12 cellular contexts compared by ENCODE assay signal in the genomic region with DNA sequence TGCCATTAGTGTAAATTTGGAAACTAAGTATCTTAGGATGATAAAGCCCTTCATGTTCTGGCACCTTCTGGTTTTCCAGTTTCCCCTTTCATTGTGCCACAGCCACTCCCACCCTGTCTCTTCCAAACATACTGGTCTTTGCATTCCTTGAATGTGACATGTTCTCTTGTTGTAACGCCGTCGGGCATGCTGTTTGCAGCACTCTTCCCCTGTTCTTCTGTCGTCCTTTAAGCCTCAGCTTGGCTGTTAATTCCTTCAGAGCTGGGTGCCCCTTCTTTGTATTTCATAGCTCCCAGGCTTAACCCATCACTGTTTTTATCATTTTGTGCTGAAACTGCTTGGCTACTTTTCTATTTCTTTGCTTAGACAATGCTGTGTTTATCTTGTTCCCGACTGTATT.
DNase-seq lines count a peak whose midpoint lies in the region; ATAC-seq and TF ChIP-seq lines count a peak whose summit lies in the region.
"Had no signal": no experiment of that assay in that cellular context is flagged by ENCODE, and none has a peak within 500 bp of the region (broad histone marks: within the 10 kb centered on the region; RNA-seq: fewer than 3 reads in every experiment).

No MANE protein-coding gene starts in this region.

- H3K23ac ChIP-seq in mesendoderm (ENCODE audit: low read length) = no peak overlapping the region

- H3K79me2 ChIP-seq in mesendoderm (ENCODE audit: control insufficient read depth, insufficient read depth, low read length) = no peaks in the 10 kb centered on the region

- no peak overlapping the region for H3K27ac Mint-ChIP-seq in chondrocyte (ENCODE audit: unreplicated experiment)
- H3K27ac Mint-ChIP-seq: type B pancreatic cell had no signal

- no peak overlapping the region for H4K8ac ChIP-seq in mesendoderm (ENCODE audit: low read depth, low read length)

- no peak overlapping the region for H2BK120ac ChIP-seq in mesendoderm (ENCODE audit: low read depth, low read length)

- H3K36me3 Mint-ChIP-seq in chondrocyte (ENCODE audit: low read depth) = no peaks in the 10 kb centered on the region
- H3K36me3 Mint-ChIP-seq: type B pancreatic cell had no signal

- no peak for ATAC-seq in GM21825 (IDR thresholded peaks at IDR 0.05; ENCODE audit: unreplicated experiment)

- H3K4me3 Mint-ChIP-seq in chondrocyte (ENCODE audit: unreplicated experiment) = peak overlapping the region; percentile 38
- H3K4me3 Mint-ChIP-seq: type B pancreatic cell had no signal

- no peaks in the 10 kb centered on the region for H3K27me3 Mint-ChIP-seq in chondrocyte (ENCODE audit: low read depth)

- H3K18ac ChIP-seq in mesendoderm (ENCODE audit: low read length) = no peak overlapping the region

- H3K27me3 ChIP-seq in mesendoderm (ENCODE audit: insufficient read depth, low read length, poor library complexity) = no peaks in the 10 kb centered on the region

- TF ChIP-seq CTCF in LNCaP clone FGC (IDR thresholded peaks at IDR 0.05; ENCODE audit: control insufficient read depth, extremely low read depth, insufficient read depth) (no peak), chondrocyte (IDR thresholded peaks at IDR 0.05) (no peak)

- no peak overlapping the region for H4K5ac ChIP-seq in mesendoderm (ENCODE audit: low read length)

- H3K9me3 Mint-ChIP-seq in chondrocyte (ENCODE audit: low read depth) = no peaks in the 10 kb centered on the region
- H3K9me3 Mint-ChIP-seq: type B pancreatic cell had no signal

- H3K27ac ChIP-seq in mesendoderm (ENCODE audit: low read depth, low read length) = no peak overlapping the region
- H3K27ac ChIP-seq: WERI-Rb-1 had no signal

- H2BK5ac ChIP-seq in mesendoderm (ENCODE audit: low read length) = no peak overlapping the region

- no peaks in the 10 kb centered on the region for H3K4me1 ChIP-seq in mesendoderm (ENCODE audit: control insufficient read depth, low read depth, low read length)

- no CpG with 5 or more reads among the region's 5 CpGs for WGBS in mesendoderm (ENCODE audit: extremely low coverage, insufficient coverage, low lambda C conversion rate)

- no peaks in the 10 kb centered on the region for H3K36me3 ChIP-seq in mesendoderm (ENCODE audit: control insufficient read depth, insufficient read depth, low read length)
- H3K36me3 ChIP-seq: WERI-Rb-1 had no signal

- no peaks in the 10 kb centered on the region for H3K79me1 ChIP-seq in mesendoderm (ENCODE audit: low read length)

- no peak overlapping the region for H2BK15ac ChIP-seq in mesendoderm (replicated peaks; ENCODE audit: low read depth)

- H2AK5ac ChIP-seq in mesendoderm (ENCODE audit: low read length) = no peak overlapping the region

- H3K4ac ChIP-seq in mesendoderm (ENCODE audit: low read depth, low read length) = no peak overlapping the region

- H3K4me2 ChIP-seq in mesendoderm (ENCODE audit: low read length) = no peak overlapping the region

- peaks cover 8% of the 10 kb centered on the region for H3K4me1 Mint-ChIP-seq in chondrocyte (ENCODE audit: low read depth)

- DNase-seq in AG08396 (ENCODE audit: low spot score) = peak; percentile 31
- DNase-seq in LNCaP clone FGC (ENCODE audit: low read depth) = no peak
- DNase-seq in chondrocyte (ENCODE audit: low spot score) = no peak
- DNase-seq in mesendoderm = peak; percentile 71
- DNase-seq in SHP77 (lab: John Stamatoyannopoulos, UW) = no peak
- DNase-seq in RKO (ENCODE audit: low spot score) = no peak
- no peak for DNase-seq in NCI-H526 treated with DMSO at 0.1 percent for 48 hours (lab: John Stamatoyannopoulos, UW)
- DNase-seq: AML-193, Right ventricle myocardium superior, WERI-Rb-1 had no signal

- H3K9ac ChIP-seq in mesendoderm (ENCODE audit: low read length) = no peak overlapping the region

- peak overlapping the region; percentile 7; the same call in 1 of the 2 replicates for H3K4me3 ChIP-seq in LNCaP clone FGC (ENCODE audit: low read depth, low read length)
- no peak overlapping the region for H3K4me3 ChIP-seq in mesendoderm (ENCODE audit: low read length)

- H3K56ac ChIP-seq in mesendoderm (ENCODE audit: low read length) = no peak overlapping the region

Comparison
In these comparisons a context has a peak if more than half of its experiments do, and no peak if none do; other contexts are left out.
1. DNase-seq: peak in AG08396 (single experiment) and mesendoderm (single experiment); none in LNCaP clone FGC (single experiment), chondrocyte (single experiment), SHP77 (0 of 2), RKO (single experiment) and NCI-H526 treated with DMSO at 0.1 percent for 48 hours (single experiment).